24 cellular contexts compared by ENCODE assay signal in the genomic region with DNA sequence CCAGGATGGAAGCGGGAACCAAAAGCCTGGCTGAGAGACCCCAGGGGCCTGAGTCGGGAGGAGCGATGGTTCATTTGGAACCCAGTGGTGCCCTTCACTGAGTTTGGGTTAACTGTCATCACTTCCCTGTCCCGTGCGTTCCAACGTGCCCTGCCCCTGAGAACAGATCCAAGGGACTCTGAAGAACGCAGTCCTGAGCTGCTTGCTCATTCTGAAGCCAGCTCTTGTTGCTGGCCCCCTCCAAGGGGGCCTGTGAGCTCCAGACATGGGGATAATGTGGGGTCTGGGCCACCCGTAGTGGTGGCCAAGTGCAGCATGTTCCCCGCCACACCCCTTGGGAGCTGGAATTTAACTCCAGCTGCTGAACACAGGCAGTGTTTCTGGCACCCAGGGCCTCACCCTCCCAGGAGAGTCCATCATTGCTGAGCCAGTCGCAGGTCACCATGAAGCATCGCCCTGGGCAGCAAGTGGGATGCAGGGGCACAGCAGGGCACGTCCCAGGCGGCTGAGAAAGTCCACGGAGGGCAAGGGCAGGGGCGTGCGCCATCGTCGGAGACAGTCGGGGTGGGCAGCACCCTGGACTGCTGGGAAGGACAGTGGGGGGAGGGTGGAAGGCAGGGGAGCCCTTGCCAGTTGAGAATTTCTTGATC.
"Had no signal": no experiment of that assay in that cellular context is flagged by ENCODE, and none has a peak within 500 bp of the region (broad histone marks: within the 10 kb centered on the region; RNA-seq: fewer than 3 reads in every experiment).

No MANE protein-coding gene starts in this region.

- H3K4me3 ChIP-seq: right lobe of liver, smooth muscle cell, thyroid gland had no signal

- H3K4me1 ChIP-seq: foreskin keratinocyte, parathyroid adenoma, right lobe of liver, thyroid gland had no signal

- H3K36me3 ChIP-seq: right lobe of liver, thyroid gland had no signal

- H3K9me3 ChIP-seq: neutrophil, right lobe of liver, thyroid gland had no signal

- H3K4me1 Mint-ChIP-seq: stimulated activated naive B cell treated with anti-CD40 and anti-IgM and Interleukin-4, amounts not matched to agents 10 μg/mL and 1 μg/mL and 100 μg/mL, for 72 hours had no signal

- DNase-seq: activated CD4-positive, alpha-beta T cell treated with anti-CD3 and anti-CD28 coated beads for 4 hours; activated CD4-positive, alpha-beta T cell treated with anti-CD3 and anti-CD28 coated beads, Interleukin-2, amount 50 U/mL, for 48 hours; activated CD4-positive, CD25-positive, alpha-beta regulatory T cell; activated CD8-positive, alpha-beta memory T cell treated with anti-CD3 and anti-CD28 coated beads, Interleukin-2, amount 50 U/mL, for 48 hours; activated gamma-delta T cell treated with Interleukin-2 at 50 U/mL for 16 hours; activated T-cell treated with anti-CD3 and anti-CD28 coated beads, Interleukin-2, amount 50 U/mL, for 72 hours; effector CD4-positive, alpha-beta T cell; foreskin keratinocyte; mammary epithelial cell; midbrain; stimulated activated CD4-positive, alpha-beta T cell treated with anti-CD3 and anti-CD28 coated beads, Interleukin-15, amount 100 ng/mL, for 24 hours; stimulated activated CD4-positive, alpha-beta T cell treated with anti-CD3 and anti-CD28 coated beads, Interleukin-2, amount 100 ng/mL, for 48 hours; stimulated activated CD8-positive, alpha-beta memory T cell treated with anti-CD3 and anti-CD28 coated beads, Interleukin-4, amount 100 ng/mL, for 48 hours; stimulated activated naive B cell treated with anti-CD40 and anti-IgM and Interleukin-4, amounts not matched to agents 10 μg/mL and 1 μg/mL and 100 μg/mL, for 72 hours; thyroid gland had no signal

- H3K27ac ChIP-seq: foreskin keratinocyte, neutrophil, parathyroid adenoma, right lobe of liver, thyroid gland had no signal

- H3K36me3 Mint-ChIP-seq: activated naive CD4-positive, alpha-beta T cell treated with anti-CD3 and anti-CD28 coated beads, Interleukin-2, amount 50 U/mL, for 72 hours; brain; natural killer cell treated with Interleukin-12 subunit alpha and Interleukin-12 subunit beta and Interleukin-15 and Interleukin-18, amount 100 ng/mL, for 72 hours; stimulated activated naive B cell treated with anti-CD40 and anti-IgM and Interleukin-4, amounts not matched to agents 10 μg/mL and 1 μg/mL and 100 μg/mL, for 72 hours had no signal

- H3K27ac Mint-ChIP-seq: activated T-cell treated with anti-CD3 and anti-CD28 coated beads, Interleukin-2, amount 50 U/mL, for 72 hours; brain; dendritic cell treated with granulocyte-macrophage colony-stimulating factor and Interleukin-4, amounts not matched to agents 40 ng/mL and 50 ng/mL, for 4 days; natural killer cell treated with Interleukin-12 subunit alpha and Interleukin-12 subunit beta and Interleukin-15 and Interleukin-18, amount 100 ng/mL, for 72 hours; stimulated activated naive B cell treated with anti-CD40 and anti-IgM and Interleukin-4, amounts not matched to agents 10 μg/mL and 1 μg/mL and 100 μg/mL, for 72 hours; T-helper 1 cell treated with Interleukin-12 subunit alpha and Interleukin-12 subunit beta and Interleukin-4 antibody, amounts not matched to agents 30 μg/mL and 1 μg/mL, for 36 hours had no signal

- H3K4me3 Mint-ChIP-seq: activated T-cell treated with anti-CD3 and anti-CD28 coated beads, Interleukin-2, amount 50 U/mL, for 72 hours; brain; dendritic cell treated with granulocyte-macrophage colony-stimulating factor and Interleukin-4, amounts not matched to agents 40 ng/mL and 50 ng/mL, for 4 days; natural killer cell treated with Interleukin-12 subunit alpha and Interleukin-12 subunit beta and Interleukin-15 and Interleukin-18, amount 100 ng/mL, for 72 hours; stimulated activated naive B cell treated with anti-CD40 and anti-IgM and Interleukin-4, amounts not matched to agents 10 μg/mL and 1 μg/mL and 100 μg/mL, for 72 hours; T-helper 1 cell treated with Interleukin-12 subunit alpha and Interleukin-12 subunit beta and Interleukin-4 antibody, amounts not matched to agents 30 μg/mL and 1 μg/mL, for 36 hours had no signal

- H3K9me3 Mint-ChIP-seq: activated naive CD4-positive, alpha-beta T cell treated with anti-CD3 and anti-CD28 coated beads, Interleukin-2, amount 50 U/mL, for 72 hours; activated T-cell treated with anti-CD3 and anti-CD28 coated beads, Interleukin-2, amount 50 U/mL, for 72 hours; brain; dendritic cell treated with granulocyte-macrophage colony-stimulating factor and Interleukin-4, amounts not matched to agents 40 ng/mL and 50 ng/mL, for 4 days; natural killer cell treated with Interleukin-12 subunit alpha and Interleukin-12 subunit beta and Interleukin-15 and Interleukin-18, amount 100 ng/mL, for 72 hours; stimulated activated naive B cell treated with anti-CD40 and anti-IgM and Interleukin-4, amounts not matched to agents 10 μg/mL and 1 μg/mL and 100 μg/mL, for 72 hours; T-helper 1 cell treated with Interleukin-12 subunit alpha and Interleukin-12 subunit beta and Interleukin-4 antibody, amounts not matched to agents 30 μg/mL and 1 μg/mL, for 36 hours had no signal

- H3K27me3 Mint-ChIP-seq: brain; dendritic cell treated with granulocyte-macrophage colony-stimulating factor and Interleukin-4, amounts not matched to agents 40 ng/mL and 50 ng/mL, for 4 days; natural killer cell treated with Interleukin-12 subunit alpha and Interleukin-12 subunit beta and Interleukin-15 and Interleukin-18, amount 100 ng/mL, for 72 hours; stimulated activated naive B cell treated with anti-CD40 and anti-IgM and Interleukin-4, amounts not matched to agents 10 μg/mL and 1 μg/mL and 100 μg/mL, for 72 hours had no signal

- H3K27me3 ChIP-seq: neutrophil, right lobe of liver, thyroid gland had no signal
